ENCODE assay signal across 8 cellular contexts in genomic region chr2:64454316-64455030, GRCh38. TPM values are rescaled to one million over a fixed set of nuclear protein-coding genes. Genes with fewer than 3 reads are reported as not detected.
DNase-seq lines count a peak whose midpoint lies in the region; ATAC-seq and TF ChIP-seq lines count a peak whose summit lies in the region.

No MANE protein-coding gene starts in this region.

- H3K9me3 ChIP-seq in mononuclear cell (ENCODE audit: low read depth, low read length): no peaks in the 10 kb centered on the region

- ATAC-seq in HG02759 (IDR thresholded peaks at IDR 0.05; ENCODE audit: unreplicated experiment): peak; percentile 72
- peak; percentile 81 for ATAC-seq in stimulated activated effector memory CD8-positive, alpha-beta T cell treated with anti-CD3 and anti-CD28 coated beads, Interleukin-12 subunit alpha, Interleukin-12 subunit beta, amount 100 ng/mL, for 72 hours

- no peaks in the 10 kb centered on the region for H3K9me3 Mint-ChIP-seq in stimulated activated effector memory CD8-positive, alpha-beta T cell treated with anti-CD3 and anti-CD28 coated beads, Interleukin-12 subunit alpha, Interleukin-12 subunit beta, amount 100 ng/mL, for 72 hours

- no peak for TF ChIP-seq CTCF in epithelial cell of esophagus (IDR thresholded peaks at IDR 0.05; ENCODE audit: insufficient read depth, low read depth, low read length, missing control alignments)

- DNase-seq in NCI-H524 (lab: John Stamatoyannopoulos, UW) (peak; percentile 39 to 54), NCI-H524 treated with DMSO at 0.1 percent for 48 hours (lab: John Stamatoyannopoulos, UW) (no peak), NCI-H2227 treated with DMSO at 0.1 percent for 48 hours (lab: John Stamatoyannopoulos, UW) (peak; percentile 63), activated T-cell treated with anti-CD3 and anti-CD28 coated beads for 4 hours (peak; percentile 28), epithelial cell of esophagus (ENCODE audit: low read depth) (peak; percentile 69)
- peak; percentile 10 to 69 for DNase-seq in stimulated activated effector memory CD8-positive, alpha-beta T cell treated with anti-CD3 and anti-CD28 coated beads, Interleukin-12 subunit alpha, Interleukin-12 subunit beta, amount 100 ng/mL, for 72 hours (ENCODE audit: low spot score in 2 of 2)

- H3K4me3 Mint-ChIP-seq in stimulated activated effector memory CD8-positive, alpha-beta T cell treated with anti-CD3 and anti-CD28 coated beads, Interleukin-12 subunit alpha, Interleukin-12 subunit beta, amount 100 ng/mL, for 72 hours: peak overlapping the region; percentile 63

- H3K4me1 ChIP-seq in mononuclear cell (ENCODE audit: insufficient read depth, low read length): peaks cover 16% of the 10 kb centered on the region

- H3K4me3 ChIP-seq in epithelial cell of esophagus (ENCODE audit: low read length) (peak overlapping the region; percentile 65), mononuclear cell (ENCODE audit: low read length) (peak overlapping the region; percentile 46)

- H3K36me3 Mint-ChIP-seq in stimulated activated effector memory CD8-positive, alpha-beta T cell treated with anti-CD3 and anti-CD28 coated beads, Interleukin-12 subunit alpha, Interleukin-12 subunit beta, amount 100 ng/mL, for 72 hours: no peaks in the 10 kb centered on the region

- no peak overlapping the region for H3K27ac Mint-ChIP-seq in stimulated activated effector memory CD8-positive, alpha-beta T cell treated with anti-CD3 and anti-CD28 coated beads, Interleukin-12 subunit alpha, Interleukin-12 subunit beta, amount 100 ng/mL, for 72 hours

- no peaks in the 10 kb centered on the region for H3K4me1 Mint-ChIP-seq in stimulated activated effector memory CD8-positive, alpha-beta T cell treated with anti-CD3 and anti-CD28 coated beads, Interleukin-12 subunit alpha, Interleukin-12 subunit beta, amount 100 ng/mL, for 72 hours

- peaks cover 22% of the 10 kb centered on the region for H3K27me3 ChIP-seq in mononuclear cell (ENCODE audit: insufficient read depth, low read length)

RNA-seq across cellular contexts. Expression of gene LGALSL, which starts 0.5 kb away (rescaled TPM):
- total RNA-seq in mononuclear cell: 11.6 TPM
